Comparison of ENCODE assay signal across 13 cellular contexts in genomic region chr20:62320581-62321354, GRCh38. TPM values are rescaled to one million over a fixed set of nuclear protein-coding genes. Genes with fewer than 3 reads are reported as not detected.
DNase-seq lines count a peak whose midpoint lies in the region; ATAC-seq and TF ChIP-seq lines count a peak whose summit lies in the region.
"Had no signal": no experiment of that assay in that cellular context is flagged by ENCODE, and none has a peak within 500 bp of the region (broad histone marks: within the 10 kb centered on the region; RNA-seq: fewer than 3 reads in every experiment).

No MANE protein-coding gene starts in this region.

- TF ChIP-seq CTCF in Panc1 (IDR thresholded peaks at IDR 0.05) (no peak), psoas muscle (IDR thresholded peaks at IDR 0.05) (no peak)

- H3K27me3 ChIP-seq in Panc1 (ENCODE audit: control insufficient read depth, insufficient read depth, low read length) = no peaks in the 10 kb centered on the region
- H3K27me3 ChIP-seq in esophagus (ENCODE audit: control insufficient read depth in 1 of 2, insufficient read depth in 2 of 2, low read length in 2 of 2) = no peaks in the 10 kb centered on the region
- H3K27me3 ChIP-seq in psoas muscle (ENCODE audit: insufficient read depth in 3 of 3, low read length in 2 of 3) = no peaks in the 10 kb centered on the region

- BruUV-seq in Panc1 (replicated peaks; lab: Mats Ljungman, UMichigan) = no TSS peak

- peak; percentile 17 to 29 for DNase-seq in activated CD4-positive, alpha-beta T cell treated with anti-CD3 and anti-CD28 coated beads, Interleukin-2, amount 50 U/mL, for 48 hours
- DNase-seq in activated CD4-positive, alpha-beta T cell treated with anti-CD3 and anti-CD28 coated beads, Interleukin-2, amount 50 U/mL, for 4 hours = no peak
- no peak for DNase-seq in Panc1 (ENCODE audit: low read depth, low spot score)
- DNase-seq in psoas muscle = peak in 1 of 2 donors; percentile 24
- DNase-seq in C1 segment of cervical spinal cord (lab: John Stamatoyannopoulos, UW) = no peak
- DNase-seq: activated T-cell treated with anti-CD3 and anti-CD28 coated beads for 4 hours; GDM1; stimulated activated naive B cell treated with anti-CD40 and anti-IgM and Interleukin-4, amounts not matched to agents 10 μg/mL and 1 μg/mL and 100 μg/mL, for 72 hours; T-helper 9 cell had no signal

- peaks cover 4% of the 10 kb centered on the region; the same call in 1 of the 2 replicates for H3K4me1 ChIP-seq in Panc1 (ENCODE audit: control insufficient read depth, insufficient read depth, low read length)
- peaks cover 4 to 33% of the 10 kb centered on the region in 2 donors for H3K4me1 ChIP-seq in esophagus (ENCODE audit: control insufficient read depth in 2 of 2, insufficient read depth in 2 of 2, low read length in 1 of 2)
- no peaks in the 10 kb centered on the region for H3K4me1 ChIP-seq in psoas muscle
- H3K4me1 ChIP-seq: HAP-1 had no signal

- H3K36me3 ChIP-seq in Panc1 (ENCODE audit: control insufficient read depth, insufficient read depth, low read length) = peaks cover 8% of the 10 kb centered on the region
- peaks cover 0 to 57% of the 10 kb centered on the region in 2 donors for H3K36me3 ChIP-seq in esophagus (ENCODE audit: control insufficient read depth in 2 of 2, insufficient read depth in 2 of 2, low read length in 1 of 2)
- H3K36me3 ChIP-seq in psoas muscle (ENCODE audit: insufficient read depth in 1 of 2, low read depth in 1 of 2) = peaks cover 0 to 59% of the 10 kb centered on the region in 2 donors

- WGBS in esophagus, 2 donors = 83 to 84% methylated on average over 21 to 22 of the region's 22 CpGs
- 91 to 94% (median 94%) methylated on average over 21 to 22 of the region's 22 CpGs for WGBS in psoas muscle, 3 donors

- H3K4me3 ChIP-seq in Panc1 (ENCODE audit: low read depth in 2 of 2, low read length in 2 of 2) (no peak overlapping the region), esophagus (ENCODE audit: low read depth in 1 of 2, low read length in 2 of 2) (no peak overlapping the region), psoas muscle (no peak overlapping the region)
- H3K4me3 ChIP-seq: HAP-1 had no signal

- H3K27ac ChIP-seq in Panc1 (ENCODE audit: low read length) = no peak overlapping the region
- H3K27ac ChIP-seq in esophagus (ENCODE audit: low read depth in 2 of 2, low read length in 1 of 2) = peak overlapping the region; percentile 38 to 45
- H3K27ac ChIP-seq in psoas muscle = no peak overlapping the region

- in situ Hi-C loops in Panc1 (cut with HindIII; ENCODE audit: low pct_unique_long_range_greater_than_20kb, low sequenced_read_pairs) = no loop called here

- CTCF ChIA-PET in Panc1 (lab: Charles Lee) = no interaction called here

- ATAC-seq in Panc1 (peak; percentile 28; the same call in 1 of the 2 replicates), psoas muscle (peak in 3 of 4 donors; percentile 7 to 39 (median 39)), HG03039 (IDR thresholded peaks at IDR 0.05; ENCODE audit: unreplicated experiment) (no peak), GM18517 (IDR thresholded peaks at IDR 0.05; ENCODE audit: unreplicated experiment) (no peak)

- H3K9me3 ChIP-seq in Panc1 (ENCODE audit: control insufficient read depth, insufficient read depth, low read depth, low read length) (no peaks in the 10 kb centered on the region), esophagus (ENCODE audit: control insufficient read depth in 2 of 2, insufficient read depth in 1 of 2, low read depth in 1 of 2, low read length in 1 of 2) (no peaks in the 10 kb centered on the region), psoas muscle (no peaks in the 10 kb centered on the region)
- H3K9me3 ChIP-seq: HAP-1 had no signal

- intact Hi-C loops in Panc1 (cut with micrococcal nuclease; ENCODE audit: unreplicated experiment) (no loop called here), psoas muscle (cut with DNase I) (no loop called here)

- POLR2A ChIA-PET in Panc1 (lab: Charles Lee) = no interaction called here

RNA-seq across cellular contexts. Expression of gene ADRM1, which starts 18.0 kb away (rescaled TPM):
- total RNA-seq in Panc1 (2021; ENCODE audit: unreplicated experiment) (194 TPM), psoas muscle (100 to 1,000 TPM; 142 to 280 (median 238) TPM)
- polyA plus RNA-seq in Panc1 (2012; ENCODE audit: insufficient read length) = 315 TPM
- polyA plus RNA-seq in esophagus (100 to 1,000 TPM in 1 of 2 donors, 10 to 100 TPM in 1; 84.9 to 117 TPM), psoas muscle (100 to 1,000 TPM; 355 to 603 (median 460) TPM)

RNA-seq across cellular contexts. Expression of gene LAMA5, which starts 46.3 kb away (rescaled TPM):
- total RNA-seq in Panc1 (2021; ENCODE audit: unreplicated experiment) (497 TPM), psoas muscle (10 to 100 TPM; 27.2 to 74.6 (median 46.5) TPM)
- polyA plus RNA-seq in Panc1 (2012; ENCODE audit: insufficient read length) = 508 TPM
- polyA plus RNA-seq in esophagus (100 to 1,000 TPM in 1 of 2 donors, 10 to 100 TPM in 1; 79.9 to 329 TPM), psoas muscle (10 to 100 TPM; 14.4 to 40.5 (median 23.3) TPM)

Comparison
In these comparisons a context has a peak if more than half of its experiments do, and no peak if none do; other contexts are left out.
1. DNase-seq: peak in activated CD4-positive, alpha-beta T cell treated with anti-CD3 and anti-CD28 coated beads, Interleukin-2, amount 50 U/mL, for 48 hours (2 of 2); none in activated CD4-positive, alpha-beta T cell treated with anti-CD3 and anti-CD28 coated beads, Interleukin-2, amount 50 U/mL, for 4 hours (0 of 2), Panc1 (single experiment) and C1 segment of cervical spinal cord (0 of 14).
2. ATAC-seq: peak in Panc1 (single experiment) and psoas muscle (3 of 4); none in HG03039 (single experiment) and GM18517 (single experiment).
3. H3K27ac ChIP-seq: peak in esophagus (2 of 2); none in Panc1 (single experiment) and psoas muscle (single experiment).